Comparison of ENCODE assay signal across 10 cellular contexts in the genomic region with DNA sequence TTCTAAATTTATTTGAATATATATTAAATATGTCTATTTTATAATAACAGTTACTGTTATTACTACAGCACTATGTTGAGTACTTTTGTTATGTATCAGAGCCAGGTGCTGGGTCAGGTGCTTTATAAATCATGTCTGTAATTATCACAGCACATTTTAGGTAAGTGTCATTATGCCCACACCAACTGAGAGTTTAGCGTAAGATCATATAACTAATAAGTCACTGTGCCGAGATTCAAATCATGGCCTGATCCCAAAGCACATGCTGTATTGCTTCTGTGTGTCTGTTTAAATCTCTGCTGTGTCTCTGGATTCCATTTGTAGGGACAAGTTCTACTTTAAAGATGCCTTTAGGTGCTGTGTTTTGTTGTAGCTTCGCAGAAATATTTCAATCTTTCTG. TPM values are rescaled to one million over a fixed set of nuclear protein-coding genes. Genes with fewer than 3 reads are reported as not detected.
A peak's percentile ranks its signal among the peaks of the same experiment; 100 is the strongest.
DNase-seq lines count a peak whose midpoint lies in the region; ATAC-seq and TF ChIP-seq lines count a peak whose summit lies in the region.
"Had no signal": no experiment of that assay in that cellular context is flagged by ENCODE, and none has a peak within 500 bp of the region (broad histone marks: within the 10 kb centered on the region; RNA-seq: fewer than 3 reads in every experiment).

No MANE protein-coding gene starts in this region.

- WGBS in endodermal cell (ENCODE audit: insufficient coverage in 1 of 2, insufficient read length in 1 of 2), 2 experiments: 92 to 100% methylated on average over 2 to 3 of the region's 3 CpGs
- 58 to 59% methylated on average over 3 of the region's 3 CpGs for WGBS in testis, 2 donors

- H3K27ac ChIP-seq in DOHH2 (ENCODE audit: low read depth, low read length): no peak overlapping the region
- H3K27ac ChIP-seq in endodermal cell (ENCODE audit: low read depth, low read length): no peak overlapping the region
- no peak overlapping the region for H3K27ac ChIP-seq in testis

- no peaks in the 10 kb centered on the region for H3K9me3 ChIP-seq in DOHH2 (ENCODE audit: control insufficient read depth, insufficient read depth, low read length)
- H3K9me3 ChIP-seq in endodermal cell (ENCODE audit: control insufficient read depth, low read length): no peaks in the 10 kb centered on the region
- H3K9me3 ChIP-seq in testis: no peaks in the 10 kb centered on the region
- H3K9me3 ChIP-seq: heart right ventricle had no signal

- H3K9me2 ChIP-seq in DOHH2 (replicated peaks; ENCODE audit: control insufficient read depth, low read length): no peaks in the 10 kb centered on the region

- H3K4me1 Mint-ChIP-seq in endodermal cell (peaks cover 16% of the 10 kb centered on the region), osteocyte (ENCODE audit: unreplicated experiment) (peaks cover 47% of the 10 kb centered on the region), progenitor cell of endocrine pancreas (ENCODE audit: low read depth) (peaks cover 6% of the 10 kb centered on the region)

- H3K4me1 ChIP-seq in DOHH2 (ENCODE audit: control insufficient read depth, low read length) (peaks cover 18% of the 10 kb centered on the region), endodermal cell (ENCODE audit: control insufficient read depth, insufficient read depth, low read length) (no peaks in the 10 kb centered on the region), testis (no peaks in the 10 kb centered on the region)

- H3K36me3 ChIP-seq in DOHH2 (ENCODE audit: control insufficient read depth, low read length) (no peaks in the 10 kb centered on the region), endodermal cell (ENCODE audit: control insufficient read depth, insufficient read depth, low read length) (peaks cover 17% of the 10 kb centered on the region), testis (ENCODE audit: low read depth, missing control alignments) (no peaks in the 10 kb centered on the region)
- H3K36me3 ChIP-seq: heart right ventricle had no signal

- TF ChIP-seq CTCF in DOHH2 (IDR thresholded peaks at IDR 0.05; ENCODE audit: low read depth, low read length, poor library complexity, severe bottlenecking): no peak
- no peak for TF ChIP-seq CTCF in endodermal cell (conservative IDR thresholded peaks at IDR 0.05)
- TF ChIP-seq CTCF in osteocyte (IDR thresholded peaks at IDR 0.05): no peak
- TF ChIP-seq CTCF in progenitor cell of endocrine pancreas (IDR thresholded peaks at IDR 0.05; ENCODE audit: unreplicated experiment): no peak
- no peak for TF ChIP-seq CTCF in testis (IDR thresholded peaks at IDR 0.05)

- H3K9me3 Mint-ChIP-seq in endodermal cell (no peaks in the 10 kb centered on the region), osteocyte (ENCODE audit: unreplicated experiment) (no peaks in the 10 kb centered on the region), progenitor cell of endocrine pancreas (ENCODE audit: low read depth) (no peaks in the 10 kb centered on the region)

- H3K27me3 Mint-ChIP-seq in endodermal cell (ENCODE audit: insufficient read depth) (no peaks in the 10 kb centered on the region), osteocyte (ENCODE audit: unreplicated experiment) (no peaks in the 10 kb centered on the region), progenitor cell of endocrine pancreas (peaks cover 4% of the 10 kb centered on the region)

- TF ChIP-seq POLR2A in testis (IDR thresholded peaks at IDR 0.05): no peak

- H3K4me3 ChIP-seq in DOHH2 (ENCODE audit: low read length) (peak overlapping the region; percentile 34; the same call in 1 of the 2 replicates), endodermal cell (ENCODE audit: low read length) (peak overlapping the region; percentile 99), testis (no peak overlapping the region)

- H3K79me2 ChIP-seq in DOHH2 (ENCODE audit: control insufficient read depth, low read length): peaks cover 60% of the 10 kb centered on the region

- H3K9ac ChIP-seq in endodermal cell (ENCODE audit: extremely low read depth, low read length, poor library complexity, severe bottlenecking): peak overlapping the region; percentile 79

- peaks cover 6% of the 10 kb centered on the region; the same call in 1 of the 2 replicates for H3F3A ChIP-seq in DOHH2 (ENCODE audit: control insufficient read depth, insufficient read depth)

- intact Hi-C loops in Right ventricle myocardium superior (cut with DNase I): no loop called here
- intact Hi-C loops in testis (cut with DNase I; ENCODE audit: low total_unique reads): no loop called here

- no peak for ATAC-seq in Right ventricle myocardium superior (ENCODE audit: poor library complexity)
- ATAC-seq: heart right ventricle had no signal

- peak; percentile 85 for DNase-seq in NCI-H69 (lab: John Stamatoyannopoulos, UW)
- no peak for DNase-seq in endodermal cell
- DNase-seq in osteocyte (ENCODE audit: extremely low spot score, unreplicated experiment): no peak
- DNase-seq in Right ventricle myocardium superior: no peak
- DNase-seq in NCI-H446 treated with DMSO at 0.1 percent for 48 hours (lab: John Stamatoyannopoulos, UW): no peak
- no peak for DNase-seq in progenitor cell of endocrine pancreas (ENCODE audit: low spot score, unreplicated experiment)
- DNase-seq in testis: no peak
- DNase-seq: heart right ventricle; stimulated activated CD4-positive, alpha-beta T cell treated with anti-CD3 and anti-CD28 coated beads, Interleukin-4, amount 100 ng/mL, for 1 hour had no signal

- no peaks in the 10 kb centered on the region for H4K20me1 ChIP-seq in DOHH2 (ENCODE audit: control insufficient read depth, insufficient read depth, low read depth, low read length)

- peak overlapping the region; percentile 96 for H3K4me2 ChIP-seq in DOHH2 (ENCODE audit: low read length)

- H3K27me3 ChIP-seq in DOHH2 (ENCODE audit: control insufficient read depth, low read length) (no peaks in the 10 kb centered on the region), endodermal cell (ENCODE audit: control insufficient read depth, insufficient read depth, low read length, poor library complexity, severe bottlenecking) (no peaks in the 10 kb centered on the region), testis (no peaks in the 10 kb centered on the region)
- H3K27me3 ChIP-seq: heart right ventricle had no signal

- H3K36me3 Mint-ChIP-seq in endodermal cell (ENCODE audit: low read depth): peaks cover 3% of the 10 kb centered on the region
- H3K36me3 Mint-ChIP-seq in osteocyte (ENCODE audit: unreplicated experiment): no peaks in the 10 kb centered on the region
- no peaks in the 10 kb centered on the region for H3K36me3 Mint-ChIP-seq in progenitor cell of endocrine pancreas (ENCODE audit: insufficient read depth)

- H3K27ac Mint-ChIP-seq in endodermal cell (no peak overlapping the region), osteocyte (ENCODE audit: unreplicated experiment) (peak overlapping the region; percentile 57), progenitor cell of endocrine pancreas (no peak overlapping the region)

- peak overlapping the region; percentile 94 for H3K4me3 Mint-ChIP-seq in endodermal cell
- peak overlapping the region; percentile 44 for H3K4me3 Mint-ChIP-seq in osteocyte (ENCODE audit: unreplicated experiment)
- no peak overlapping the region for H3K4me3 Mint-ChIP-seq in progenitor cell of endocrine pancreas (ENCODE audit: low read depth)

RNA-seq across cellular contexts. Expression of a gene that starts 1.9 kb away (rescaled TPM):
- total RNA-seq in endodermal cell (10 to 100 TPM; 39.0 to 60.1 TPM), osteocyte (37.1 and 40.9 TPM in 2 replicates), Right ventricle myocardium superior (7.0 TPM), progenitor cell of endocrine pancreas (12.4 and 14.8 TPM in 2 replicates), testis (10 to 100 TPM; 18.1 to 19.4 TPM)
- polyA plus RNA-seq in endodermal cell (2013, experiment 1 of 2): 47.1 TPM
- 57.8 TPM for polyA plus RNA-seq in endodermal cell (2013, experiment 2 of 2)
- polyA plus RNA-seq in testis (ENCODE audit: insufficient read depth, low read depth, low replicate concordance): 20.8 TPM

RNA-seq across cellular contexts. Expression of a gene that starts 21.8 kb away (rescaled TPM):
- total RNA-seq in endodermal cell (1 to 10 TPM in 1 of 2 donors, under 1 TPM in 1; 0.20 to 2.0 TPM), osteocyte (0.70 and 1.1 TPM in 2 replicates), Right ventricle myocardium superior (not detected), progenitor cell of endocrine pancreas (not detected in 2 replicates), testis (1 to 10 TPM; 3.8 to 8.1 TPM)
- 0.43 TPM for polyA plus RNA-seq in endodermal cell (2013, experiment 1 of 2)
- polyA plus RNA-seq in endodermal cell (2013, experiment 2 of 2): 0.29 TPM
- polyA plus RNA-seq in testis (ENCODE audit: insufficient read depth, low read depth, low replicate concordance): 9.8 TPM
- total RNA-seq: heart right ventricle had no signal

Comparison
In these comparisons a context has a peak if more than half of its experiments do, and no peak if none do; other contexts are left out.
1. H3K4me3 ChIP-seq: peak in DOHH2 (single experiment) and endodermal cell (single experiment); none in testis (0 of 2).